ENCODE assay signal across 3 cellular contexts in genomic region chr1:201008666-201009360, GRCh38.
TF ChIP-seq lines count a peak whose summit lies in the region.

No MANE protein-coding gene starts in this region.

TF ChIP-seq in GM23338, 12 proteins besides CTCF, POLR2A, EP300 and RAD21 (continued from another document and continues in another):
- TF ChIP-seq POLR2AphosphoS5 (IDR thresholded peaks at IDR 0.05; ENCODE audit: low read depth) = no peak
- TF ChIP-seq, protein P1, sequence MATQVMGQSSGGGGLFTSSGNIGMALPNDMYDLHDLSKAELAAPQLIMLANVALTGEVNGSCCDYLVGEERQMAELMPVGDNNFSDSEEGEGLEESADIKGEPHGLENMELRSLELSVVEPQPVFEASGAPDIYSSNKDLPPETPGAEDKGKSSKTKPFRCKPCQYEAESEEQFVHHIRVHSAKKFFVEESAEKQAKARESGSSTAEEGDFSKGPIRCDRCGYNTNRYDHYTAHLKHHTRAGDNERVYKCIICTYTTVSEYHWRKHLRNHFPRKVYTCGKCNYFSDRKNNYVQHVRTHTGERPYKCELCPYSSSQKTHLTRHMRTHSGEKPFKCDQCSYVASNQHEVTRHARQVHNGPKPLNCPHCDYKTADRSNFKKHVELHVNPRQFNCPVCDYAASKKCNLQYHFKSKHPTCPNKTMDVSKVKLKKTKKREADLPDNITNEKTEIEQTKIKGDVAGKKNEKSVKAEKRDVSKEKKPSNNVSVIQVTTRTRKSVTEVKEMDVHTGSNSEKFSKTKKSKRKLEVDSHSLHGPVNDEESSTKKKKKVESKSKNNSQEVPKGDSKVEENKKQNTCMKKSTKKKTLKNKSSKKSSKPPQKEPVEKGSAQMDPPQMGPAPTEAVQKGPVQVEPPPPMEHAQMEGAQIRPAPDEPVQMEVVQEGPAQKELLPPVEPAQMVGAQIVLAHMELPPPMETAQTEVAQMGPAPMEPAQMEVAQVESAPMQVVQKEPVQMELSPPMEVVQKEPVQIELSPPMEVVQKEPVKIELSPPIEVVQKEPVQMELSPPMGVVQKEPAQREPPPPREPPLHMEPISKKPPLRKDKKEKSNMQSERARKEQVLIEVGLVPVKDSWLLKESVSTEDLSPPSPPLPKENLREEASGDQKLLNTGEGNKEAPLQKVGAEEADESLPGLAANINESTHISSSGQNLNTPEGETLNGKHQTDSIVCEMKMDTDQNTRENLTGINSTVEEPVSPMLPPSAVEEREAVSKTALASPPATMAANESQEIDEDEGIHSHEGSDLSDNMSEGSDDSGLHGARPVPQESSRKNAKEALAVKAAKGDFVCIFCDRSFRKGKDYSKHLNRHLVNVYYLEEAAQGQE (IDR thresholded peaks at IDR 0.05; ENCODE audit: unreplicated experiment) = no peak
- TF ChIP-seq ZNF114 (CRISPR knock-in tag; IDR thresholded peaks at IDR 0.05) = no peak
- no peak for TF ChIP-seq NANOG (IDR thresholded peaks at IDR 0.05; ENCODE audit: borderline replicate concordance)
- TF ChIP-seq STAT1 (IDR thresholded peaks at IDR 0.05; ENCODE audit: unreplicated experiment) = no peak
- TF ChIP-seq, protein P2, sequence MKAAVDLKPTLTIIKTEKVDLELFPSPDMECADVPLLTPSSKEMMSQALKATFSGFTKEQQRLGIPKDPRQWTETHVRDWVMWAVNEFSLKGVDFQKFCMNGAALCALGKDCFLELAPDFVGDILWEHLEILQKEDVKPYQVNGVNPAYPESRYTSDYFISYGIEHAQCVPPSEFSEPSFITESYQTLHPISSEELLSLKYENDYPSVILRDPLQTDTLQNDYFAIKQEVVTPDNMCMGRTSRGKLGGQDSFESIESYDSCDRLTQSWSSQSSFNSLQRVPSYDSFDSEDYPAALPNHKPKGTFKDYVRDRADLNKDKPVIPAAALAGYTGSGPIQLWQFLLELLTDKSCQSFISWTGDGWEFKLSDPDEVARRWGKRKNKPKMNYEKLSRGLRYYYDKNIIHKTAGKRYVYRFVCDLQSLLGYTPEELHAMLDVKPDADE (IDR thresholded peaks at IDR 0.05) = no peak

TF ChIP-seq in neural cell, 6 proteins besides CTCF, POLR2A, EP300 and RAD21 (continued from another document):
- TF ChIP-seq, protein P1 (IDR thresholded peaks at IDR 0.05; ENCODE audit: borderline replicate concordance) = no peak

TF ChIP-seq in HEK293T, 16 proteins besides CTCF, POLR2A, EP300 and RAD21 (continued from another document):
- TF ChIP-seq LEF1 (IDR thresholded peaks at IDR 0.05; ENCODE audit: borderline replicate concordance) = no peak
- no peak for TF ChIP-seq TARDBP (IDR thresholded peaks at IDR 0.05)
- no peak for TF ChIP-seq SP1 (IDR thresholded peaks at IDR 0.05)
- no peak for TF ChIP-seq ARNT (IDR thresholded peaks at IDR 0.05)
- TF ChIP-seq, protein P3, sequence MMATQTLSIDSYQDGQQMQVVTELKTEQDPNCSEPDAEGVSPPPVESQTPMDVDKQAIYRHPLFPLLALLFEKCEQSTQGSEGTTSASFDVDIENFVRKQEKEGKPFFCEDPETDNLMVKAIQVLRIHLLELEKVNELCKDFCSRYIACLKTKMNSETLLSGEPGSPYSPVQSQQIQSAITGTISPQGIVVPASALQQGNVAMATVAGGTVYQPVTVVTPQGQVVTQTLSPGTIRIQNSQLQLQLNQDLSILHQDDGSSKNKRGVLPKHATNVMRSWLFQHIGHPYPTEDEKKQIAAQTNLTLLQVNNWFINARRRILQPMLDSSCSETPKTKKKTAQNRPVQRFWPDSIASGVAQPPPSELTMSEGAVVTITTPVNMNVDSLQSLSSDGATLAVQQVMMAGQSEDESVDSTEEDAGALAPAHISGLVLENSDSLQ (IDR thresholded peaks at IDR 0.05) = no peak
- TF ChIP-seq ELF4 (IDR thresholded peaks at IDR 0.05) = no peak
- TF ChIP-seq L3MBTL2 (conservative IDR thresholded peaks at IDR 0.05) = no peak
- no peak for TF ChIP-seq FOXM1 (IDR thresholded peaks at IDR 0.05; ENCODE audit: borderline replicate concordance)
